ENCODE assay signal across 22 cellular contexts in the genomic region with DNA sequence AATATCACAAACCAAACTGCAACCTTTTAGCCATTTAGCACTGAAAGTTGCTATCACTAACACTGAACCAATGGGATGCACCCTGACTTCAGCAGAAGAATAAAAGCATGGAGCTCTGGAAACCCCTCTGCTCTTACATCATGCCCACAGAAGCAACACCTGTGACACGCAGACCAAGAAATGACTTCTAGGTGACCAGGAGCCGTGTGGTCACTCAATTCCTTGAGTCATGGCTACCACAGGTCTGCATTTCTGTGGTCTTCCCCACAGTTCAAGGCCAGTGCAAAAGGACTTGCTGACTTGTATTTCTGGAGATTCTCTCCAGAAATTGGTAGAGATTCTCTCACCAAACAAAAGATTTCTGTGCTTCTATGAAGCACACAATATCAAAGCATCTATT. TPM values are rescaled to one million over a fixed set of nuclear protein-coding genes. Genes with fewer than 3 reads are reported as not detected.
"Had no signal": no experiment of that assay in that cellular context is flagged by ENCODE, and none has a peak within 500 bp of the region (broad histone marks: within the 10 kb centered on the region; RNA-seq: fewer than 3 reads in every experiment).

No MANE protein-coding gene starts in this region.

- H3K4me1 ChIP-seq: right atrium auricular region, stomach, testis, upper lobe of right lung had no signal

- H3K36me3 Mint-ChIP-seq: activated naive CD8-positive, alpha-beta T cell treated with anti-CD3 and anti-CD28 coated beads, Interleukin-2, amount 10 ng/mL, durations not matched to agents 7 days and 5 days had no signal

- H3K9me3 ChIP-seq: left lung, mucosa of descending colon, right atrium auricular region, stomach, testis, upper lobe of right lung had no signal

- ATAC-seq: esophagus mucosa; left lung; mucosa of descending colon; naive thymus-derived CD8-positive, alpha-beta T cell; T-helper 17 cell; upper lobe of right lung had no signal

- H3K4me2 ChIP-seq: hepatocyte had no signal

- H3K4me3 Mint-ChIP-seq: activated naive CD8-positive, alpha-beta T cell treated with anti-CD3 and anti-CD28 coated beads, Interleukin-2, amount 10 ng/mL, durations not matched to agents 7 days and 5 days; T-helper 17 cell had no signal

- H3K79me2 ChIP-seq: hepatocyte had no signal

- DNase-seq: activated B cell treated with CpG ODN at 0.5 μM for 24 hours; activated CD4-positive, alpha-beta T cell treated with anti-CD3 and anti-CD28 coated beads for 48 hours; activated CD8-positive, alpha-beta memory T cell treated with anti-CD3 and anti-CD28 coated beads, Interleukin-2, amount 50 U/mL, for 48 hours; activated gamma-delta T cell treated with Interleukin-2 at 50 U/mL for 16 hours; activated naive CD8-positive, alpha-beta T cell treated with anti-CD3 and anti-CD28 coated beads, Interleukin-2, amount 10 ng/mL, durations not matched to agents 7 days and 5 days; anterior cingulate cortex; left lung; mucosa of descending colon; naive thymus-derived CD8-positive, alpha-beta T cell; posterior cingulate gyrus; small intestine; stimulated activated CD4-positive, alpha-beta T cell treated with anti-CD3 and anti-CD28 coated beads, Interleukin-4, amount 100 ng/mL, for 24 hours; stomach; T-helper 17 cell; testis; upper lobe of right lung had no signal

- H3K27me3 ChIP-seq: hepatocyte, right atrium auricular region, stomach, testis, upper lobe of right lung had no signal

- H3K9me3 Mint-ChIP-seq: activated naive CD8-positive, alpha-beta T cell treated with anti-CD3 and anti-CD28 coated beads, Interleukin-2, amount 10 ng/mL, durations not matched to agents 7 days and 5 days had no signal

- H3K27ac ChIP-seq: hepatocyte, left lung, right atrium auricular region, stomach, testis, upper lobe of right lung had no signal

- H3K36me3 ChIP-seq: left lung, right atrium auricular region, stomach, upper lobe of right lung had no signal

- FAIRE-seq: colon, endometrium, keratinocyte, small intestine had no signal

- H3K27me3 Mint-ChIP-seq: activated naive CD8-positive, alpha-beta T cell treated with anti-CD3 and anti-CD28 coated beads, Interleukin-2, amount 10 ng/mL, durations not matched to agents 7 days and 5 days had no signal

- H3K27ac Mint-ChIP-seq: activated B cell treated with CpG ODN at 0.5 μM for 24 hours; activated naive CD8-positive, alpha-beta T cell treated with anti-CD3 and anti-CD28 coated beads, Interleukin-2, amount 10 ng/mL, durations not matched to agents 7 days and 5 days; T-helper 17 cell had no signal

- H3K4me3 ChIP-seq: hepatocyte, left lung, mucosa of descending colon, right atrium auricular region, stomach, testis, upper lobe of right lung had no signal

- H2AFZ ChIP-seq: hepatocyte had no signal

RNA-seq across cellular contexts. Expression of gene NRCAM, which starts 38.3 kb away (rescaled TPM):
- total RNA-seq: T-helper 17 cell had no signal
